In genomic region chr1:227557962-227558806, GRCh38 we compare ENCODE assay signal across 1 cellular context.
TF ChIP-seq lines count a peak whose summit lies in the region.

No MANE protein-coding gene starts in this region.

TF ChIP-seq in GM23338, 12 proteins besides CTCF, POLR2A, EP300 and RAD21:
- TF ChIP-seq EZH2phosphoT487 (IDR thresholded peaks at IDR 0.05; ENCODE audit: unreplicated experiment) (no peak), CREB1 (CRISPR knock-in tag; IDR thresholded peaks at IDR 0.05; ENCODE audit: low read depth) (no peak), ZNF462 (CRISPR knock-in tag; IDR thresholded peaks at IDR 0.05) (no peak), ZNF114 (CRISPR knock-in tag; IDR thresholded peaks at IDR 0.05) (no peak), NANOG (IDR thresholded peaks at IDR 0.05; ENCODE audit: borderline replicate concordance) (no peak), REST (IDR thresholded peaks at IDR 0.05; ENCODE audit: unreplicated experiment) (no peak), EZH2 (IDR thresholded peaks at IDR 0.05; ENCODE audit: low read depth, unreplicated experiment) (no peak), ETS1 (IDR thresholded peaks at IDR 0.05) (no peak), JUNB (IDR thresholded peaks at IDR 0.05; ENCODE audit: unreplicated experiment) (no peak), STAT1 (IDR thresholded peaks at IDR 0.05; ENCODE audit: unreplicated experiment) (no peak), ZNF331 (CRISPR knock-in tag; IDR thresholded peaks at IDR 0.05; ENCODE audit: low read depth) (no peak)
TF ChIP-seq in GM23338: peak in this region for 0.
